ENCODE assay signal across 7 cellular contexts in the genomic region with DNA sequence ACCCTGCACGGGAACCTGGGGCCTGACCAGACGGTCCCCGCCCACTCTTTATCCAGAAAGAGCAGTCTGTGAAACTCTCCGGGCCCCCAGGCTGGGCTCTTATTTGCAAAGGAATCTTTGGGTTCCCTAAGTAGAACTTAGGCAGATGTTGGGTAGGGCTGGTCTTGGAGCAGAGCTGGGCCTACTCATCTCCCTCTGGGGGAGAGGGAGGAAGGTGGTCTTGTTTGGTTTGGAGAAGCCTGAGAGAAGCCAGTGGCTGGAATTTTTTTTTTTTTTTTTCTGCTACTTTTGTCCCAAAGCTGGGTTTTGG. TPM values are rescaled to one million over a fixed set of nuclear protein-coding genes. Genes with fewer than 3 reads are reported as not detected.
A peak's percentile ranks its signal among the peaks of the same experiment; 100 is the strongest.
DNase-seq lines count a peak whose midpoint lies in the region; ATAC-seq and FAIRE-seq lines count a peak whose summit lies in the region.

No MANE protein-coding gene starts in this region.

- peaks cover 43% of the 10 kb centered on the region for H3K36me3 Mint-ChIP-seq in activated CD8-positive, alpha-beta T cell treated with anti-CD3 and anti-CD28 coated beads, Interleukin-2, amount 10 ng/mL, durations not matched to agents 7 days and 5 days (ENCODE audit: low read depth)

- DNase-seq in HT-29 (ENCODE audit: low spot score) (peak; percentile 32), NAMALWA (ENCODE audit: low spot score) (no peak), RCC 7860 (ENCODE audit: low spot score) (no peak)
- no peak for DNase-seq in activated CD8-positive, alpha-beta T cell treated with anti-CD3 and anti-CD28 coated beads, Interleukin-2, amount 10 ng/mL, durations not matched to agents 7 days and 5 days
- DNase-seq in stimulated activated naive CD8-positive, alpha-beta T cell treated with anti-CD3 and anti-CD28 coated beads, Interleukin-15, amount 100 ng/mL, for 72 hours, result no peak
- no peak for DNase-seq in effector CD4-positive, alpha-beta T cell

- H3K4me3 Mint-ChIP-seq in activated CD8-positive, alpha-beta T cell treated with anti-CD3 and anti-CD28 coated beads, Interleukin-2, amount 10 ng/mL, durations not matched to agents 7 days and 5 days, result peak overlapping the region; percentile 91
- H3K4me3 Mint-ChIP-seq in stimulated activated naive CD8-positive, alpha-beta T cell treated with anti-CD3 and anti-CD28 coated beads, Interleukin-15, amount 100 ng/mL, for 72 hours, result peak overlapping the region; percentile 88 to 90

- CTCF ChIA-PET in activated CD8-positive, alpha-beta T cell treated with anti-CD3 and anti-CD28 coated beads, Interleukin-2, amount 10 ng/mL, durations not matched to agents 7 days and 5 days (lab: Charles Lee), result interaction anchor here (1.6 to 16.0 kb wide), 7 partner anchors 9 to 283 kb away, joined by 3 to 347 read pairs (median 7); no protein-coding TSS in a partner anchor

- H3K4me1 Mint-ChIP-seq in activated CD8-positive, alpha-beta T cell treated with anti-CD3 and anti-CD28 coated beads, Interleukin-2, amount 10 ng/mL, durations not matched to agents 7 days and 5 days (ENCODE audit: low read depth), result peaks cover 66% of the 10 kb centered on the region
- H3K4me1 Mint-ChIP-seq in stimulated activated naive CD8-positive, alpha-beta T cell treated with anti-CD3 and anti-CD28 coated beads, Interleukin-15, amount 100 ng/mL, for 72 hours, result peaks cover 81% of the 10 kb centered on the region

- POLR2A ChIA-PET in activated CD8-positive, alpha-beta T cell treated with anti-CD3 and anti-CD28 coated beads, Interleukin-2, amount 10 ng/mL, durations not matched to agents 7 days and 5 days (lab: Charles Lee), result interaction anchor here (0.6 to 15.3 kb wide), 4 partner anchors 8 to 34 kb away, joined by 3 to 343 read pairs (median 8); no protein-coding TSS in a partner anchor

- ATAC-seq in activated CD8-positive, alpha-beta T cell treated with anti-CD3 and anti-CD28 coated beads, Interleukin-2, amount 10 ng/mL, durations not matched to agents 7 days and 5 days, result no peak
- ATAC-seq in stimulated activated naive CD8-positive, alpha-beta T cell treated with anti-CD3 and anti-CD28 coated beads, Interleukin-15, amount 100 ng/mL, for 72 hours, result no peak

- H3K9me3 Mint-ChIP-seq in activated CD8-positive, alpha-beta T cell treated with anti-CD3 and anti-CD28 coated beads, Interleukin-2, amount 10 ng/mL, durations not matched to agents 7 days and 5 days (ENCODE audit: insufficient read depth), result no peaks in the 10 kb centered on the region
- H3K9me3 Mint-ChIP-seq in stimulated activated naive CD8-positive, alpha-beta T cell treated with anti-CD3 and anti-CD28 coated beads, Interleukin-15, amount 100 ng/mL, for 72 hours, result no peaks in the 10 kb centered on the region

- peak overlapping the region; percentile 94 for H3K27ac Mint-ChIP-seq in activated CD8-positive, alpha-beta T cell treated with anti-CD3 and anti-CD28 coated beads, Interleukin-2, amount 10 ng/mL, durations not matched to agents 7 days and 5 days
- H3K27ac Mint-ChIP-seq in stimulated activated naive CD8-positive, alpha-beta T cell treated with anti-CD3 and anti-CD28 coated beads, Interleukin-15, amount 100 ng/mL, for 72 hours, result peak overlapping the region; percentile 91 to 95

- no peak for FAIRE-seq in RCC 7860 (lab: Jason Lieb, UNC)

- H3K27me3 Mint-ChIP-seq in activated CD8-positive, alpha-beta T cell treated with anti-CD3 and anti-CD28 coated beads, Interleukin-2, amount 10 ng/mL, durations not matched to agents 7 days and 5 days (ENCODE audit: low read depth), result no peaks in the 10 kb centered on the region
- no peaks in the 10 kb centered on the region for H3K27me3 Mint-ChIP-seq in stimulated activated naive CD8-positive, alpha-beta T cell treated with anti-CD3 and anti-CD28 coated beads, Interleukin-15, amount 100 ng/mL, for 72 hours

- peak overlapping the region; percentile 80 for H3K4me3 ChIP-seq in iPS-11a (ENCODE audit: low read depth, low read length)

RNA-seq across cellular contexts. Expression of a gene that starts 0.8 kb away (rescaled TPM):
- total RNA-seq in HT-29 (2014; rRNA removed; shearing (Covaris generic)), result 22.3 and 63.2 TPM in 2 replicates
- total RNA-seq in activated CD8-positive, alpha-beta T cell treated with anti-CD3 and anti-CD28 coated beads, Interleukin-2, amount 10 ng/mL, durations not matched to agents 7 days and 5 days, result 100 to 1,000 TPM; 395 to 406 TPM
